Comparison of ENCODE assay signal across 8 cellular contexts in the genomic region with DNA sequence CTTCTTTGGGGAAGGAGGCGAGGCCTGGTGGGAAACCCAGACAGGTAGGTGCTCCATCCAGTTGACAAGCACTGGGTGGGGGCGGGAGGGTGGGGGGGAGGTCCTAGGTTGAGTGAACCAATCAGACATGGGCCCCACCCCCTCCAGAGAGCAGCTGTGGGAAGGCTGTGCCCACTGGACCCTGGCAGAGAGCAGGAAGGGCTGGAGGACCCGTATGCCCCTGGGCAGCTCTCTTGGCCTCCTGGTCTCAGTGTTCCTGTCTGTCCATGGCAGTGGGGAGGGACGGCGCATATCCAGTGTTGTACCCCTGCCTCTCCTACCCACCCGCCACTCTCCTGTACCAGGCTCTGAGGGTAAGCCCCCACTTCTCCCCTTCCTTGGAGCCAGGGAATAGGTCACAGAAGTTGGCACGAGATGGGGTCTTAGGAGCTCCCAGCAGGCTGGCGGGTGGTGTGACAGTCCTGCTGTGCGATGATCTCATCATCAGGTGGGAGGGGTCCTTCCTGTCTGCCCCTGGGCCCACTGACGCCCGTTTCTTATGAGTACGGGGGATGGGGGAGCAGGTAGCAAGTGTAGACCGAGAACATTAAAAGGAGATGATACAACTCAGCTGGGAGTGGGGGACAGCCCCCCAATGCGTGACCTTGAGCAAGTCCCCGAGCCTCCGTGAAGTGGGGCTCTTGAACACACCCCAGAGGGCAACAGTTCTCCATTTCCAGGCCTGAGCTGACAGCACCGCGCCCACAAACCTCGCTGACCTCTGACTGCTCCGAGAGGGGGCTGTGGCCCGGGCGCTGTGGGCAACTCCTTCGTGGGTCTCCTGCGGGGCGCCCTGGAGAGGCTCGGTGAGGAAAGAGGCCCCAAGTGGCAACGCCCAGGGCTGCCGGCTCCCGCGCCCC. TPM values are rescaled to one million over a fixed set of nuclear protein-coding genes. Genes with fewer than 3 reads are reported as not detected.
DNase-seq lines count a peak whose midpoint lies in the region; ATAC-seq and TF ChIP-seq lines count a peak whose summit lies in the region.

No MANE protein-coding gene starts in this region.

- 76 to 79% methylated on average over 30 of the region's 30 CpGs for WGBS in ectodermal cell, 2 experiments
- 42 to 48% methylated on average over 30 of the region's 30 CpGs for WGBS in sigmoid colon, 2 donors

- ATAC-seq in GM18867 (IDR thresholded peaks at IDR 0.05; ENCODE audit: unreplicated experiment) (no peak), GM21360 (IDR thresholded peaks at IDR 0.05; ENCODE audit: unreplicated experiment) (no peak), HG03442 (IDR thresholded peaks at IDR 0.05; ENCODE audit: unreplicated experiment) (no peak)

- TF ChIP-seq CTCF in GM06990 (IDR thresholded peaks at IDR 0.05; ENCODE audit: insufficient read depth, low read length, poor library complexity, severe bottlenecking), result no peak
- TF ChIP-seq CTCF in sigmoid colon (IDR thresholded peaks at IDR 0.05), result no peak
- no peak for TF ChIP-seq CTCF in foreskin fibroblast (IDR thresholded peaks at IDR 0.05; ENCODE audit: low read depth, low read length)

- no peak overlapping the region for H3K27ac ChIP-seq in ectodermal cell (ENCODE audit: insufficient read depth, low read depth, low read length, poor library complexity, severe bottlenecking)
- peak overlapping the region; percentile 23 to 73 (median 61) for H3K27ac ChIP-seq in sigmoid colon

- DNase-seq in GM06990 (ENCODE audit: extremely low read depth, insufficient read length) (no peak), NT2/D1 (ENCODE audit: low read depth, low spot score) (no peak), sigmoid colon (no peak), foreskin fibroblast (no peak)

- H3K4me3 ChIP-seq in GM06990 (replicated peaks; ENCODE audit: low read depth, low read length) (peak overlapping the region; percentile 72), NT2/D1 (ENCODE audit: insufficient read length, low read depth) (peak overlapping the region; percentile 32), ectodermal cell (ENCODE audit: insufficient read depth, low read depth, low read length) (peak overlapping the region; percentile 65), sigmoid colon (peak overlapping the region in 3 of 4 donors; percentile 52 to 59 (median 58)), foreskin fibroblast (ENCODE audit: low read depth in 1 of 2, low read length in 2 of 2) (no peak overlapping the region)

- H3K27me3 ChIP-seq in GM06990 (replicated peaks; ENCODE audit: control insufficient read depth, insufficient read depth, low read length) (no peaks in the 10 kb centered on the region), NT2/D1 (ENCODE audit: insufficient read depth, insufficient read length) (peaks cover 79% of the 10 kb centered on the region), ectodermal cell (ENCODE audit: control insufficient read depth, insufficient read depth, low read length, poor library complexity, severe bottlenecking) (peaks cover 61% of the 10 kb centered on the region), sigmoid colon (peaks cover 23 to 36% (median 30%) of the 10 kb centered on the region in 3 donors)

- H3K9me3 ChIP-seq in NT2/D1 (ENCODE audit: insufficient read depth, low read length) (no peaks in the 10 kb centered on the region; the same call in 1 of the 2 replicates), ectodermal cell (ENCODE audit: control insufficient read depth, low read length) (no peaks in the 10 kb centered on the region), sigmoid colon (no peaks in the 10 kb centered on the region)

- TF ChIP-seq EP300 in sigmoid colon (IDR thresholded peaks at IDR 0.05), result no peak

- intact Hi-C loops in sigmoid colon (cut with DNase I), result loop anchor here (10.0 kb wide), 1 partner anchor 497 kb away; a partner anchor contains a TSS

- TF ChIP-seq POLR2A in sigmoid colon (IDR thresholded peaks at IDR 0.05), result no peak

- no peak overlapping the region for H3K9ac ChIP-seq in NT2/D1 (ENCODE audit: insufficient read length, low read depth)

- H3K4me1 ChIP-seq in NT2/D1 (ENCODE audit: insufficient read depth, insufficient read length) (peaks cover 33% of the 10 kb centered on the region), ectodermal cell (ENCODE audit: control insufficient read depth, insufficient read depth, low read length) (peaks cover 17% of the 10 kb centered on the region), sigmoid colon (peaks cover 0 to 38% (median 35%) of the 10 kb centered on the region in 4 donors)

- H3K36me3 ChIP-seq in GM06990 (ENCODE audit: control insufficient read depth, insufficient read depth, low read length), result no peaks in the 10 kb centered on the region
- H3K36me3 ChIP-seq in NT2/D1 (ENCODE audit: insufficient read depth, insufficient read length, low read length), result no peaks in the 10 kb centered on the region
- no peaks in the 10 kb centered on the region for H3K36me3 ChIP-seq in ectodermal cell (ENCODE audit: control insufficient read depth, insufficient read depth, low read length)
- H3K36me3 ChIP-seq in sigmoid colon, result no peaks in the 10 kb centered on the region

RNA-seq across cellular contexts. Expression of a gene that starts 1.2 kb away (rescaled TPM):
- polyA plus RNA-seq in ectodermal cell (2013, experiment 1 of 4), result 1.9 TPM
- polyA plus RNA-seq in ectodermal cell (2013, experiment 2 of 4), result 2.3 TPM
- 3.7 TPM for polyA plus RNA-seq in ectodermal cell (2013, experiment 3 of 4)
- polyA plus RNA-seq in ectodermal cell (2013, experiment 4 of 4), result 3.9 TPM
- 1 to 10 TPM in 1 of 4 donors, under 1 TPM in 3; 0.27 to 2.5 (median 0.51) TPM for total RNA-seq in sigmoid colon
- polyA plus RNA-seq in sigmoid colon, result 1 to 10 TPM in 2 of 3 donors, under 1 TPM in 1; 0.60 to 3.7 (median 1.2) TPM

Comparison
In these comparisons a context has a peak if more than half of its experiments do, and no peak if none do; other contexts are left out.
1. H3K4me3 ChIP-seq: peak in GM06990 (single experiment), NT2/D1 (single experiment), ectodermal cell (single experiment) and sigmoid colon (3 of 4); none in foreskin fibroblast (0 of 2).